1 cellular context compared by ENCODE assay signal in genomic region chr17:79937435-79937870, GRCh38.
TF ChIP-seq lines count a peak whose summit lies in the region.

No MANE protein-coding gene starts in this region.

TF ChIP-seq in GM23338, 12 proteins besides CTCF, POLR2A, EP300 and RAD21 (continued from another document):
- TF ChIP-seq ZNF462 (CRISPR knock-in tag; IDR thresholded peaks at IDR 0.05): no peak
- TF ChIP-seq CREB1 (CRISPR knock-in tag; IDR thresholded peaks at IDR 0.05; ENCODE audit: low read depth): no peak
- TF ChIP-seq EZH2 (IDR thresholded peaks at IDR 0.05; ENCODE audit: low read depth, unreplicated experiment): no peak
- TF ChIP-seq NANOG (IDR thresholded peaks at IDR 0.05; ENCODE audit: borderline replicate concordance): no peak
- TF ChIP-seq STAT1 (IDR thresholded peaks at IDR 0.05; ENCODE audit: unreplicated experiment): no peak
